Comparison of ENCODE assay signal across 27 cellular contexts in genomic region chr11:29755474-29755873, GRCh38.
"Had no signal": no experiment of that assay in that cellular context is flagged by ENCODE, and none has a peak within 500 bp of the region (broad histone marks: within the 10 kb centered on the region; RNA-seq: fewer than 3 reads in every experiment).

No MANE protein-coding gene starts in this region.

- DNase-seq: head of caudate nucleus; immature natural killer cell; left lung; mesendoderm; naive B cell; natural killer cell; nephron progenitor cell; ovary; retina; right cardiac atrium; small intestine; stimulated activated CD4-positive, alpha-beta T cell treated with anti-CD3 and anti-CD28 coated beads, Interleukin-1b, Interleukin-23, amount 100 ng/mL, for 48 hours; stimulated activated CD4-positive, alpha-beta T cell treated with anti-CD3 and anti-CD28 coated beads, Interleukin-2, amount 100 ng/mL, for 48 hours; stimulated activated CD4-positive, alpha-beta T cell treated with anti-CD3 and anti-CD28 coated beads, Interleukin-4, amount 100 ng/mL, for 4 hours; stimulated activated CD8-positive, alpha-beta memory T cell treated with anti-CD3 and anti-CD28 coated beads, Interleukin-4, amount 100 ng/mL, for 48 hours; stimulated activated naive B cell treated with anti-CD40 and anti-IgM and Interleukin-4, amounts not matched to agents 10 μg/mL and 1 μg/mL and 100 μg/mL, for 72 hours; stimulated activated naive CD8-positive, alpha-beta T cell treated with anti-CD3 and anti-CD28 coated beads, Interleukin-15, Interleukin-2, amounts not matched to agents 100 U/mL and 50 U/mL, for 24 hours; stomach; testis; thyroid gland; transverse colon had no signal

- ATAC-seq: left lung; natural killer cell; sciatic nerve; stimulated activated naive B cell treated with anti-CD40 and anti-IgM and Interleukin-4, amounts not matched to agents 10 μg/mL and 1 μg/mL and 100 μg/mL, for 72 hours; stimulated activated naive CD8-positive, alpha-beta T cell treated with anti-CD3 and anti-CD28 coated beads, Interleukin-15, Interleukin-2, amounts not matched to agents 100 U/mL and 50 U/mL, for 24 hours had no signal

- H3K4me2 ChIP-seq: neural progenitor cell had no signal

- H3K36me3 ChIP-seq: left lung, neural progenitor cell, ovary, prostate gland, stomach, thyroid gland, transverse colon, upper lobe of left lung, vagina had no signal

- H3K9me3 ChIP-seq: ovary, prostate gland, testis, thyroid gland, upper lobe of left lung, vagina had no signal

- H3K27ac ChIP-seq: left lung, neural progenitor cell, ovary, prostate gland, stomach, testis, thyroid gland, transverse colon, upper lobe of left lung, vagina had no signal

- H3K27me3 ChIP-seq: left lung, neural progenitor cell, ovary, stomach, testis, thyroid gland, transverse colon, upper lobe of left lung, vagina had no signal

- H2AFZ ChIP-seq: neural progenitor cell had no signal

- H3K4me1 ChIP-seq: left lung, neural progenitor cell, prostate gland, stomach, testis, thyroid gland, transverse colon, upper lobe of left lung, vagina had no signal

- H3K4me3 ChIP-seq: left lung, lung, neural progenitor cell, ovary, prostate gland, stomach, testis, thyroid gland, transverse colon, upper lobe of left lung, vagina had no signal
